Comparison of ENCODE assay signal across 1 cellular context in the genomic region with DNA sequence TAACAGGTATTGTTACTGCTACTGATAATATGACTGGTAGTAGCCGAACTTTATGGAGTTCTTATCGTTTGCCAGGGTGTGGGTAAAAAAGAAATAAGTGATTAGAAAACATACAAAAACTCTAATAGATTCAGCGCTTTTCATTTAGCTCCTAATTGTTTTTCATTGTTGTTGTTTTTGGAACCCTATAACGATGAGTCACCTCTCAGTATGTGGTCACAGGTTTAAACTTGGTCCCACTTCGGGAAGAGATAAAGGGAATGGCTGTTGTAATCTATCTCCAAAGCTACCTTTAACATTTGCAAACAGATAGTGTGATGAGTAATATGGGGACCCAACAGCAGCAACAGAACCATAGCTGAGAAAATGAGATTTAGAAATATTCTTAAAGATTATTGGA.
TF ChIP-seq lines count a peak whose summit lies in the region.

No MANE protein-coding gene starts in this region.

TF ChIP-seq in WTC11, 78 proteins besides CTCF, POLR2A, EP300 and RAD21 (continued from another document):
- TF ChIP-seq CREM (CRISPR knock-in tag; IDR thresholded peaks at IDR 0.05) (no peak), SMAD4 (CRISPR knock-in tag; IDR thresholded peaks at IDR 0.05) (no peak), MXD4 (CRISPR knock-in tag; IDR thresholded peaks at IDR 0.05; ENCODE audit: borderline replicate concordance) (no peak), KAT7 (CRISPR knock-in tag; IDR thresholded peaks at IDR 0.05; ENCODE audit: borderline replicate concordance) (no peak), ZNF219 (CRISPR knock-in tag; IDR thresholded peaks at IDR 0.05; ENCODE audit: borderline replicate concordance) (no peak), ZNF317 (CRISPR knock-in tag; IDR thresholded peaks at IDR 0.05; ENCODE audit: borderline replicate concordance, low read depth) (no peak), FOXP1 (CRISPR knock-in tag; IDR thresholded peaks at IDR 0.05; ENCODE audit: borderline replicate concordance) (no peak), JAZF1 (CRISPR knock-in tag; IDR thresholded peaks at IDR 0.05) (no peak)
- TF ChIP-seq, protein P1, sequence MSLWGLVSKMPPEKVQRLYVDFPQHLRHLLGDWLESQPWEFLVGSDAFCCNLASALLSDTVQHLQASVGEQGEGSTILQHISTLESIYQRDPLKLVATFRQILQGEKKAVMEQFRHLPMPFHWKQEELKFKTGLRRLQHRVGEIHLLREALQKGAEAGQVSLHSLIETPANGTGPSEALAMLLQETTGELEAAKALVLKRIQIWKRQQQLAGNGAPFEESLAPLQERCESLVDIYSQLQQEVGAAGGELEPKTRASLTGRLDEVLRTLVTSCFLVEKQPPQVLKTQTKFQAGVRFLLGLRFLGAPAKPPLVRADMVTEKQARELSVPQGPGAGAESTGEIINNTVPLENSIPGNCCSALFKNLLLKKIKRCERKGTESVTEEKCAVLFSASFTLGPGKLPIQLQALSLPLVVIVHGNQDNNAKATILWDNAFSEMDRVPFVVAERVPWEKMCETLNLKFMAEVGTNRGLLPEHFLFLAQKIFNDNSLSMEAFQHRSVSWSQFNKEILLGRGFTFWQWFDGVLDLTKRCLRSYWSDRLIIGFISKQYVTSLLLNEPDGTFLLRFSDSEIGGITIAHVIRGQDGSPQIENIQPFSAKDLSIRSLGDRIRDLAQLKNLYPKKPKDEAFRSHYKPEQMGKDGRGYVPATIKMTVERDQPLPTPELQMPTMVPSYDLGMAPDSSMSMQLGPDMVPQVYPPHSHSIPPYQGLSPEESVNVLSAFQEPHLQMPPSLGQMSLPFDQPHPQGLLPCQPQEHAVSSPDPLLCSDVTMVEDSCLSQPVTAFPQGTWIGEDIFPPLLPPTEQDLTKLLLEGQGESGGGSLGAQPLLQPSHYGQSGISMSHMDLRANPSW (CRISPR knock-in tag; conservative IDR thresholded peaks at IDR 0.05; ENCODE audit: low read depth), result no peak
- TF ChIP-seq, protein P2, sequence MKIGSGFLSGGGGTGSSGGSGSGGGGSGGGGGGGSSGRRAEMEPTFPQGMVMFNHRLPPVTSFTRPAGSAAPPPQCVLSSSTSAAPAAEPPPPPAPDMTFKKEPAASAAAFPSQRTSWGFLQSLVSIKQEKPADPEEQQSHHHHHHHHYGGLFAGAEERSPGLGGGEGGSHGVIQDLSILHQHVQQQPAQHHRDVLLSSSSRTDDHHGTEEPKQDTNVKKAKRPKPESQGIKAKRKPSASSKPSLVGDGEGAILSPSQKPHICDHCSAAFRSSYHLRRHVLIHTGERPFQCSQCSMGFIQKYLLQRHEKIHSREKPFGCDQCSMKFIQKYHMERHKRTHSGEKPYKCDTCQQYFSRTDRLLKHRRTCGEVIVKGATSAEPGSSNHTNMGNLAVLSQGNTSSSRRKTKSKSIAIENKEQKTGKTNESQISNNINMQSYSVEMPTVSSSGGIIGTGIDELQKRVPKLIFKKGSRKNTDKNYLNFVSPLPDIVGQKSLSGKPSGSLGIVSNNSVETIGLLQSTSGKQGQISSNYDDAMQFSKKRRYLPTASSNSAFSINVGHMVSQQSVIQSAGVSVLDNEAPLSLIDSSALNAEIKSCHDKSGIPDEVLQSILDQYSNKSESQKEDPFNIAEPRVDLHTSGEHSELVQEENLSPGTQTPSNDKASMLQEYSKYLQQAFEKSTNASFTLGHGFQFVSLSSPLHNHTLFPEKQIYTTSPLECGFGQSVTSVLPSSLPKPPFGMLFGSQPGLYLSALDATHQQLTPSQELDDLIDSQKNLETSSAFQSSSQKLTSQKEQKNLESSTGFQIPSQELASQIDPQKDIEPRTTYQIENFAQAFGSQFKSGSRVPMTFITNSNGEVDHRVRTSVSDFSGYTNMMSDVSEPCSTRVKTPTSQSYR (CRISPR knock-in tag; IDR thresholded peaks at IDR 0.05), result no peak
- TF ChIP-seq, protein P3, sequence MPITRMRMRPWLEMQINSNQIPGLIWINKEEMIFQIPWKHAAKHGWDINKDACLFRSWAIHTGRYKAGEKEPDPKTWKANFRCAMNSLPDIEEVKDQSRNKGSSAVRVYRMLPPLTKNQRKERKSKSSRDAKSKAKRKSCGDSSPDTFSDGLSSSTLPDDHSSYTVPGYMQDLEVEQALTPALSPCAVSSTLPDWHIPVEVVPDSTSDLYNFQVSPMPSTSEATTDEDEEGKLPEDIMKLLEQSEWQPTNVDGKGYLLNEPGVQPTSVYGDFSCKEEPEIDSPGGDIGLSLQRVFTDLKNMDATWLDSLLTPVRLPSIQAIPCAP (CRISPR knock-in tag; IDR thresholded peaks at IDR 0.05), result no peak
